ENCODE assay signal across 1 cellular context in the genomic region with DNA sequence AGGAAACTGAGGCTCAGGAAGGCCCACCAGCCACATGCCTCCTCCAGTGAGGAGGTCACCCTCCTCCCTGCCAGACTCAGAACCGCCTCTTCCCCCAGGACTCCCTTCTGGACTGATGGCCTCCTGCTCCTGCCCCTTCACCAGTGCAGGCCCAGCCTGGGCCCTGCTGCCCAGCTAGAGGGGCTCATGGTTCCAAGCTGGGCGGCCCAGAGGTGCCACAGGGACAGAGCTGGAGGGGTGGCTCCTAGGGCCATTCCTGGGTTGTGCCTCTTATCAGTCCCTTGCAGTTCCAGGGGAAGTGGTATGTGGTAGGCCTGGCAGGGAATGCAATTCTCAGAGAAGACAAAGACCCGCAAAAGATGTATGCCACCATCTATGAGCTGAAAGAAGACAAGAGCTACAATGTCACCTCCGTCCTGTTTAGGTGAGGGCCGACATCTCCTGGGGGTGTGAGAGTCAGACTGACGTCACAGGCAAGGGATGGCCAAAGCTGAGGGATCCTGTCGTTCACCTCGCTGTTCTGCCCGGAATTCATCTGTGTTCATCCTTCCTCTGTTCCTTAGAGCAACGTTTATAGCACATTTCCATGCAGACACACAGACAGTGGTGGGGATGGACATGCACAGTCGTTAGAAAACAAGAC.
TF ChIP-seq lines count a peak whose summit lies in the region.

No MANE protein-coding gene starts in this region.

TF ChIP-seq in K562, 482 proteins besides CTCF, POLR2A, EP300 and RAD21 (continued from another document):
- TF ChIP-seq ZNF699 (CRISPR knock-in tag; IDR thresholded peaks at IDR 0.05; ENCODE audit: insufficient replicate concordance): no peak
- no peak for TF ChIP-seq KAT7 (CRISPR knock-in tag; IDR thresholded peaks at IDR 0.05; ENCODE audit: borderline replicate concordance)
- no peak for TF ChIP-seq TCF3 (CRISPR knock-in tag; IDR thresholded peaks at IDR 0.05)
- TF ChIP-seq CREM (IDR thresholded peaks at IDR 0.05; ENCODE audit: low read depth): no peak
- no peak for TF ChIP-seq ZBTB7A (IDR thresholded peaks at IDR 0.05; ENCODE audit: borderline replicate concordance, control insufficient read depth, low read depth, low read length)
- TF ChIP-seq NCOA4 (IDR thresholded peaks at IDR 0.05; ENCODE audit: partially characterized antibody): no peak
- TF ChIP-seq CBX8 (IDR thresholded peaks at IDR 0.05; ENCODE audit: borderline replicate concordance, extremely low read depth, low read depth, low read length, poor library complexity, severe bottlenecking): no peak
- TF ChIP-seq ZNF77 (CRISPR knock-in tag; IDR thresholded peaks at IDR 0.05): no peak
- TF ChIP-seq FOXA1 (IDR thresholded peaks at IDR 0.05; ENCODE audit: borderline replicate concordance): no peak
- no peak for TF ChIP-seq NR4A1 (CRISPR knock-in tag; IDR thresholded peaks at IDR 0.05)
- 0 out of 2 replicates have a peak, but pooled peaks have one; percentile 14 for TF ChIP-seq NR4A1 (tag; IDR thresholded peaks at IDR 0.05)
- TF ChIP-seq MYC (IDR thresholded peaks at IDR 0.05; ENCODE audit: low read depth, low read length): no peak
- TF ChIP-seq MYC (CRISPR knock-in tag; IDR thresholded peaks at IDR 0.05; ENCODE audit: borderline replicate concordance, low read depth): peak; percentile 53; the same call in 1 of the 2 replicates
- TF ChIP-seq MECOM (CRISPR knock-in tag; IDR thresholded peaks at IDR 0.05): no peak
- TF ChIP-seq, protein P1, sequence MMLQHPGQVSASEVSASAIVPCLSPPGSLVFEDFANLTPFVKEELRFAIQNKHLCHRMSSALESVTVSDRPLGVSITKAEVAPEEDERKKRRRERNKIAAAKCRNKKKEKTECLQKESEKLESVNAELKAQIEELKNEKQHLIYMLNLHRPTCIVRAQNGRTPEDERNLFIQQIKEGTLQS (IDR thresholded peaks at IDR 0.05): no peak
- TF ChIP-seq, protein P1 (CRISPR knock-in tag; conservative IDR thresholded peaks at IDR 0.05): 0 out of 2 replicates have a peak, but pooled peaks have one; percentile 60
- no peak for TF ChIP-seq ELF1 (tag; IDR thresholded peaks at IDR 0.05)
- TF ChIP-seq, protein P2, sequence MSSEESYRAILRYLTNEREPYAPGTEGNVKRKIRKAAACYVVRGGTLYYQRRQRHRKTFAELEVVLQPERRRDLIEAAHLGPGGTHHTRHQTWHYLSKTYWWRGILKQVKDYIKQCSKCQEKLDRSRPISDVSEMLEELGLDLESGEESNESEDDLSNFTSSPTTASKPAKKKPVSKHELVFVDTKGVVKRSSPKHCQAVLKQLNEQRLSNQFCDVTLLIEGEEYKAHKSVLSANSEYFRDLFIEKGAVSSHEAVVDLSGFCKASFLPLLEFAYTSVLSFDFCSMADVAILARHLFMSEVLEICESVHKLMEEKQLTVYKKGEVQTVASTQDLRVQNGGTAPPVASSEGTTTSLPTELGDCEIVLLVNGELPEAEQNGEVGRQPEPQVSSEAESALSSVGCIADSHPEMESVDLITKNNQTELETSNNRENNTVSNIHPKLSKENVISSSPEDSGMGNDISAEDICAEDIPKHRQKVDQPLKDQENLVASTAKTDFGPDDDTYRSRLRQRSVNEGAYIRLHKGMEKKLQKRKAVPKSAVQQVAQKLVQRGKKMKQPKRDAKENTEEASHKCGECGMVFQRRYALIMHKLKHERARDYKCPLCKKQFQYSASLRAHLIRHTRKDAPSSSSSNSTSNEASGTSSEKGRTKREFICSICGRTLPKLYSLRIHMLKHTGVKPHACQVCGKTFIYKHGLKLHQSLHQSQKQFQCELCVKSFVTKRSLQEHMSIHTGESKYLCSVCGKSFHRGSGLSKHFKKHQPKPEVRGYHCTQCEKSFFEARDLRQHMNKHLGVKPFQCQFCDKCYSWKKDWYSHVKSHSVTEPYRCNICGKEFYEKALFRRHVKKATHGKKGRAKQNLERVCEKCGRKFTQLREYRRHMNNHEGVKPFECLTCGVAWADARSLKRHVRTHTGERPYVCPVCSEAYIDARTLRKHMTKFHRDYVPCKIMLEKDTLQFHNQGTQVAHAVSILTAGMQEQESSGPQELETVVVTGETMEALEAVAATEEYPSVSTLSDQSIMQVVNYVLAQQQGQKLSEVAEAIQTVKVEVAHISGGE (CRISPR knock-in tag; IDR thresholded peaks at IDR 0.05): no peak
- TF ChIP-seq NFYB (IDR thresholded peaks at IDR 0.05; ENCODE audit: extremely low read depth, insufficient read length): no peak
- TF ChIP-seq NFRKB (IDR thresholded peaks at IDR 0.05; ENCODE audit: low read depth): no peak
- 0 out of 2 replicates have a peak, but pooled peaks have one; percentile 16 for TF ChIP-seq HDAC2 (IDR thresholded peaks at IDR 0.05)
- no peak for TF ChIP-seq WHSC1 (IDR thresholded peaks at IDR 0.05; ENCODE audit: low read length)
- TF ChIP-seq ZNF253 (CRISPR knock-in tag; conservative IDR thresholded peaks at IDR 0.05): no peak
- TF ChIP-seq, protein P3, sequence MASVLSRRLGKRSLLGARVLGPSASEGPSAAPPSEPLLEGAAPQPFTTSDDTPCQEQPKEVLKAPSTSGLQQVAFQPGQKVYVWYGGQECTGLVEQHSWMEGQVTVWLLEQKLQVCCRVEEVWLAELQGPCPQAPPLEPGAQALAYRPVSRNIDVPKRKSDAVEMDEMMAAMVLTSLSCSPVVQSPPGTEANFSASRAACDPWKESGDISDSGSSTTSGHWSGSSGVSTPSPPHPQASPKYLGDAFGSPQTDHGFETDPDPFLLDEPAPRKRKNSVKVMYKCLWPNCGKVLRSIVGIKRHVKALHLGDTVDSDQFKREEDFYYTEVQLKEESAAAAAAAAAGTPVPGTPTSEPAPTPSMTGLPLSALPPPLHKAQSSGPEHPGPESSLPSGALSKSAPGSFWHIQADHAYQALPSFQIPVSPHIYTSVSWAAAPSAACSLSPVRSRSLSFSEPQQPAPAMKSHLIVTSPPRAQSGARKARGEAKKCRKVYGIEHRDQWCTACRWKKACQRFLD (CRISPR knock-in tag; IDR thresholded peaks at IDR 0.05): no peak
- TF ChIP-seq, protein P4, sequence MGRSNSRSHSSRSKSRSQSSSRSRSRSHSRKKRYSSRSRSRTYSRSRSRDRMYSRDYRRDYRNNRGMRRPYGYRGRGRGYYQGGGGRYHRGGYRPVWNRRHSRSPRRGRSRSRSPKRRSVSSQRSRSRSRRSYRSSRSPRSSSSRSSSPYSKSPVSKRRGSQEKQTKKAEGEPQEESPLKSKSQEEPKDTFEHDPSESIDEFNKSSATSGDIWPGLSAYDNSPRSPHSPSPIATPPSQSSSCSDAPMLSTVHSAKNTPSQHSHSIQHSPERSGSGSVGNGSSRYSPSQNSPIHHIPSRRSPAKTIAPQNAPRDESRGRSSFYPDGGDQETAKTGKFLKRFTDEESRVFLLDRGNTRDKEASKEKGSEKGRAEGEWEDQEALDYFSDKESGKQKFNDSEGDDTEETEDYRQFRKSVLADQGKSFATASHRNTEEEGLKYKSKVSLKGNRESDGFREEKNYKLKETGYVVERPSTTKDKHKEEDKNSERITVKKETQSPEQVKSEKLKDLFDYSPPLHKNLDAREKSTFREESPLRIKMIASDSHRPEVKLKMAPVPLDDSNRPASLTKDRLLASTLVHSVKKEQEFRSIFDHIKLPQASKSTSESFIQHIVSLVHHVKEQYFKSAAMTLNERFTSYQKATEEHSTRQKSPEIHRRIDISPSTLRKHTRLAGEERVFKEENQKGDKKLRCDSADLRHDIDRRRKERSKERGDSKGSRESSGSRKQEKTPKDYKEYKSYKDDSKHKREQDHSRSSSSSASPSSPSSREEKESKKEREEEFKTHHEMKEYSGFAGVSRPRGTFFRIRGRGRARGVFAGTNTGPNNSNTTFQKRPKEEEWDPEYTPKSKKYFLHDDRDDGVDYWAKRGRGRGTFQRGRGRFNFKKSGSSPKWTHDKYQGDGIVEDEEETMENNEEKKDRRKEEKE (IDR thresholded peaks at IDR 0.05; ENCODE audit: borderline replicate concordance in 1 of 2, control insufficient read depth in 1 of 2, low read depth in 2 of 2, low read length in 1 of 2): no peak
- TF ChIP-seq SPI1 (IDR thresholded peaks at IDR 0.05; ENCODE audit: borderline replicate concordance, low read depth, low read length): peak; percentile 32; the same call in 1 of the 2 replicates
- TF ChIP-seq NEUROD1 (IDR thresholded peaks at IDR 0.05; ENCODE audit: borderline replicate concordance, low read depth, low read length, partially characterized antibody): no peak
- TF ChIP-seq, protein P5, sequence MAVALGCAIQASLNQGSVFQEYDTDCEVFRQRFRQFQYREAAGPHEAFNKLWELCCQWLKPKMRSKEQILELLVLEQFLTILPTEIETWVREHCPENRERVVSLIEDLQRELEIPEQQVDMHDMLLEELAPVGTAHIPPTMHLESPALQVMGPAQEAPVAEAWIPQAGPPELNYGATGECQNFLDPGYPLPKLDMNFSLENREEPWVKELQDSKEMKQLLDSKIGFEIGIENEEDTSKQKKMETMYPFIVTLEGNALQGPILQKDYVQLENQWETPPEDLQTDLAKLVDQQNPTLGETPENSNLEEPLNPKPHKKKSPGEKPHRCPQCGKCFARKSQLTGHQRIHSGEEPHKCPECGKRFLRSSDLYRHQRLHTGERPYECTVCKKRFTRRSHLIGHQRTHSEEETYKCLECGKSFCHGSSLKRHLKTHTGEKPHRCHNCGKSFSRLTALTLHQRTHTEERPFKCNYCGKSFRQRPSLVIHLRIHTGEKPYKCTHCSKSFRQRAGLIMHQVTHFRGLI (CRISPR knock-in tag; IDR thresholded peaks at IDR 0.05): no peak
- TF ChIP-seq FOXJ2 (tag; IDR thresholded peaks at IDR 0.05): no peak
- no peak for TF ChIP-seq HDGF (IDR thresholded peaks at IDR 0.05)
- 0 out of 2 replicates have a peak, but pooled peaks have one; percentile 39 for TF ChIP-seq ZNF668 (CRISPR knock-in tag; IDR thresholded peaks at IDR 0.05)
- TF ChIP-seq, protein P6, sequence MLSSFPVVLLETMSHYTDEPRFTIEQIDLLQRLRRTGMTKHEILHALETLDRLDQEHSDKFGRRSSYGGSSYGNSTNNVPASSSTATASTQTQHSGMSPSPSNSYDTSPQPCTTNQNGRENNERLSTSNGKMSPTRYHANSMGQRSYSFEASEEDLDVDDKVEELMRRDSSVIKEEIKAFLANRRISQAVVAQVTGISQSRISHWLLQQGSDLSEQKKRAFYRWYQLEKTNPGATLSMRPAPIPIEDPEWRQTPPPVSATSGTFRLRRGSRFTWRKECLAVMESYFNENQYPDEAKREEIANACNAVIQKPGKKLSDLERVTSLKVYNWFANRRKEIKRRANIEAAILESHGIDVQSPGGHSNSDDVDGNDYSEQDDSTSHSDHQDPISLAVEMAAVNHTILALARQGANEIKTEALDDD (IDR thresholded peaks at IDR 0.05): no peak
- TF ChIP-seq, protein P7, sequence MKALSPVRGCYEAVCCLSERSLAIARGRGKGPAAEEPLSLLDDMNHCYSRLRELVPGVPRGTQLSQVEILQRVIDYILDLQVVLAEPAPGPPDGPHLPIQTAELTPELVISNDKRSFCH (CRISPR knock-in tag; IDR thresholded peaks at IDR 0.05): no peak
- TF ChIP-seq, protein P7 (tag; IDR thresholded peaks at IDR 0.05): 0 out of 2 replicates have a peak, but pooled peaks have one; percentile 44
- no peak for TF ChIP-seq NCOA2 (IDR thresholded peaks at IDR 0.05; ENCODE audit: partially characterized antibody in 2 of 2)
- TF ChIP-seq, protein P8, sequence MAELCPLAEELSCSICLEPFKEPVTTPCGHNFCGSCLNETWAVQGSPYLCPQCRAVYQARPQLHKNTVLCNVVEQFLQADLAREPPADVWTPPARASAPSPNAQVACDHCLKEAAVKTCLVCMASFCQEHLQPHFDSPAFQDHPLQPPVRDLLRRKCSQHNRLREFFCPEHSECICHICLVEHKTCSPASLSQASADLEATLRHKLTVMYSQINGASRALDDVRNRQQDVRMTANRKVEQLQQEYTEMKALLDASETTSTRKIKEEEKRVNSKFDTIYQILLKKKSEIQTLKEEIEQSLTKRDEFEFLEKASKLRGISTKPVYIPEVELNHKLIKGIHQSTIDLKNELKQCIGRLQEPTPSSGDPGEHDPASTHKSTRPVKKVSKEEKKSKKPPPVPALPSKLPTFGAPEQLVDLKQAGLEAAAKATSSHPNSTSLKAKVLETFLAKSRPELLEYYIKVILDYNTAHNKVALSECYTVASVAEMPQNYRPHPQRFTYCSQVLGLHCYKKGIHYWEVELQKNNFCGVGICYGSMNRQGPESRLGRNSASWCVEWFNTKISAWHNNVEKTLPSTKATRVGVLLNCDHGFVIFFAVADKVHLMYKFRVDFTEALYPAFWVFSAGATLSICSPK (IDR thresholded peaks at IDR 0.05; ENCODE audit: borderline replicate concordance): no peak
- TF ChIP-seq, protein P9, sequence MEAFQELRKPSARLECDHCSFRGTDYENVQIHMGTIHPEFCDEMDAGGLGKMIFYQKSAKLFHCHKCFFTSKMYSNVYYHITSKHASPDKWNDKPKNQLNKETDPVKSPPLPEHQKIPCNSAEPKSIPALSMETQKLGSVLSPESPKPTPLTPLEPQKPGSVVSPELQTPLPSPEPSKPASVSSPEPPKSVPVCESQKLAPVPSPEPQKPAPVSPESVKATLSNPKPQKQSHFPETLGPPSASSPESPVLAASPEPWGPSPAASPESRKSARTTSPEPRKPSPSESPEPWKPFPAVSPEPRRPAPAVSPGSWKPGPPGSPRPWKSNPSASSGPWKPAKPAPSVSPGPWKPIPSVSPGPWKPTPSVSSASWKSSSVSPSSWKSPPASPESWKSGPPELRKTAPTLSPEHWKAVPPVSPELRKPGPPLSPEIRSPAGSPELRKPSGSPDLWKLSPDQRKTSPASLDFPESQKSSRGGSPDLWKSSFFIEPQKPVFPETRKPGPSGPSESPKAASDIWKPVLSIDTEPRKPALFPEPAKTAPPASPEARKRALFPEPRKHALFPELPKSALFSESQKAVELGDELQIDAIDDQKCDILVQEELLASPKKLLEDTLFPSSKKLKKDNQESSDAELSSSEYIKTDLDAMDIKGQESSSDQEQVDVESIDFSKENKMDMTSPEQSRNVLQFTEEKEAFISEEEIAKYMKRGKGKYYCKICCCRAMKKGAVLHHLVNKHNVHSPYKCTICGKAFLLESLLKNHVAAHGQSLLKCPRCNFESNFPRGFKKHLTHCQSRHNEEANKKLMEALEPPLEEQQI (IDR thresholded peaks at IDR 0.05): no peak
- TF ChIP-seq HDAC3 (IDR thresholded peaks at IDR 0.05; ENCODE audit: borderline replicate concordance, partially characterized antibody): no peak
- TF ChIP-seq BCOR (IDR thresholded peaks at IDR 0.05): no peak
- no peak for TF ChIP-seq ZBED1 (IDR thresholded peaks at IDR 0.05)
- no peak for TF ChIP-seq KDM1A (IDR thresholded peaks at IDR 0.05)
- TF ChIP-seq BMI1 (IDR thresholded peaks at IDR 0.05; ENCODE audit: low read length): no peak
- TF ChIP-seq ZNF133 (CRISPR knock-in tag; IDR thresholded peaks at IDR 0.05): no peak
- no peak for TF ChIP-seq ZNF76 (CRISPR knock-in tag; IDR thresholded peaks at IDR 0.05; ENCODE audit: borderline replicate concordance)
- TF ChIP-seq, protein P10, sequence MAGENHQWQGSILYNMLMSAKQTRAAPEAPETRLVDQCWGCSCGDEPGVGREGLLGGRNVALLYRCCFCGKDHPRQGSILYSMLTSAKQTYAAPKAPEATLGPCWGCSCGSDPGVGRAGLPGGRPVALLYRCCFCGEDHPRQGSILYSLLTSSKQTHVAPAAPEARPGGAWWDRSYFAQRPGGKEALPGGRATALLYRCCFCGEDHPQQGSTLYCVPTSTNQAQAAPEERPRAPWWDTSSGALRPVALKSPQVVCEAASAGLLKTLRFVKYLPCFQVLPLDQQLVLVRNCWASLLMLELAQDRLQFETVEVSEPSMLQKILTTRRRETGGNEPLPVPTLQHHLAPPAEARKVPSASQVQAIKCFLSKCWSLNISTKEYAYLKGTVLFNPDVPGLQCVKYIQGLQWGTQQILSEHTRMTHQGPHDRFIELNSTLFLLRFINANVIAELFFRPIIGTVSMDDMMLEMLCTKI (IDR thresholded peaks at IDR 0.05; ENCODE audit: partially characterized antibody): no peak
